In genomic region chr1:80722611-80723010, GRCh38 we compare ENCODE assay signal across 21 cellular contexts.
"Had no signal": no experiment of that assay in that cellular context is flagged by ENCODE, and none has a peak within 500 bp of the region (broad histone marks: within the 10 kb centered on the region; RNA-seq: fewer than 3 reads in every experiment).

No MANE protein-coding gene starts in this region.

- H3K4me3 ChIP-seq: SJSA1, SK-N-MC had no signal

- H3K4me1 ChIP-seq: SJSA1 had no signal

- H3K9me3 ChIP-seq: SJSA1 had no signal

- DNase-seq: KBM-7, MV-4-11, NCI-H1048, NCI-H1105, NCI-H1417, NCI-H1436 treated with DMSO at 0.1 percent for 48 hours, NCI-H1694, NCI-H187 treated with DMSO at 0.1 percent for 48 hours, NCI-H2081, NCI-H2107, NCI-H2227 treated with DMSO at 0.1 percent for 48 hours, NCI-H446, NCI-H510A, NCI-H524 treated with DMSO at 0.1 percent for 48 hours, NCI-H69, NCI-H774, RPMI8226, SHP77 treated with DMSO at 0.1 percent for 48 hours, SW 1271 had no signal

- H3K27ac ChIP-seq: SJSA1, SK-N-MC had no signal

- H3K27me3 ChIP-seq: SJSA1 had no signal

- H3K36me3 ChIP-seq: SJSA1 had no signal
